Comparison of ENCODE assay signal across 9 cellular contexts in the genomic region with DNA sequence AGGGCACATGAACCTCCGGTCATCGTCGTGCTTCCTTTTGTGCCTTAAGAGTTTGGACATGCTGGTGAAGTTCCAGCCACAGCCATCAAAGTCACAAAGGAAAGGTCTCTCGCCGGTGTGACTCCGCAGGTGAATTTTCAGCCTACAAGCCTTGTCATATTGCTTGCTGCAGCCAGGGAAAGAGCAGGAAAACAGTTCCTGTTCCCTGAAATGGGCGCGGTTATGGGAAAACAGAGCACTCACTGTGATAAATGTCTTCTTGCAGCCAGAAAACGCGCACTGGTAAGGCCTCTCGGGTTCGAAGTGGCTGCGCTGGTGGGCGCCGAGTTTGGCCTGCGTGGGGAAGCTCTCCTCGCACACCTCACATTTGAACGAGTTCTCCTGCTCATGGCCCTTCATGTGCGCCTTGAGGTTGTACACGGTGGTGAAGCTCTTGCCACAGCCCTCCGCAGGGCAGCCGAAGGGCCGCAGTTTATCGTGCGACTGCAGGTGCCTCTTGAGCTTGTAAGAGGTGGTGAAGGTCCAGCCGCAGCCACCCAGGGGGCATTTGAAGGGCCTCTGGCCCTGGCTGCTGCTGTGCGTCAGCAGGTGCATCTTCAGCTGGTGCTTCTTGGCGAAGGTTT. TPM values are rescaled to one million over a fixed set of nuclear protein-coding genes. Genes with fewer than 3 reads are reported as not detected.
DNase-seq lines count a peak whose midpoint lies in the region; ATAC-seq, FAIRE-seq and TF ChIP-seq lines count a peak whose summit lies in the region.
"Not testable (repeated sequence)": the region's sequence is repeated elsewhere in the genome, so short reads cannot be mapped to it uniquely, and the experiment has no call there.
"Had no signal": no experiment of that assay in that cellular context is flagged by ENCODE, and none has a peak within 500 bp of the region (broad histone marks: within the 10 kb centered on the region; RNA-seq: fewer than 3 reads in every experiment).

No MANE protein-coding gene starts in this region.

- H3K4me3 Mint-ChIP-seq in IgD-negative memory B cell = peak overlapping the region in 3 of 4 donors; percentile 40 to 63 (median 45)
- peak overlapping the region; percentile 29 for H3K4me3 Mint-ChIP-seq in activated naive CD8-positive, alpha-beta T cell treated with anti-CD3 and anti-CD28 coated beads, Interleukin-2, amount 50 U/mL, for 24 hours
- peak overlapping the region; percentile 47 for H3K4me3 Mint-ChIP-seq in endodermal cell

- not testable (repeated sequence) for H3K36me3 ChIP-seq in RWPE2 (ENCODE audit: low read depth); endodermal cell (ENCODE audit: control insufficient read depth, insufficient read depth, low read length); keratinocyte (ENCODE audit: control insufficient read depth in 2 of 2, extremely low read depth in 1 of 2, insufficient read depth in 2 of 2, low read length in 2 of 2); rectal smooth muscle tissue (ENCODE audit: control insufficient read depth, insufficient read depth, low read length)

- not testable (repeated sequence) for TF ChIP-seq CTCF in RWPE2 (IDR thresholded peaks at IDR 0.05; ENCODE audit: poor library complexity, severe bottlenecking); endodermal cell (conservative IDR thresholded peaks at IDR 0.05); keratinocyte (optimal IDR thresholded peaks at IDR 0.05 in 1 of 3, IDR thresholded peaks at IDR 0.05 in 1 of 3, conservative IDR thresholded peaks at IDR 0.05 in 1 of 3; ENCODE audit: extremely low read depth in 1 of 3, insufficient read depth in 2 of 3, low read length in 3 of 3)

- not testable (repeated sequence) for H3K27me3 ChIP-seq in RWPE2 (ENCODE audit: insufficient read depth, poor library complexity, severe bottlenecking); endodermal cell (ENCODE audit: control insufficient read depth, insufficient read depth, low read length, poor library complexity, severe bottlenecking); keratinocyte (ENCODE audit: control insufficient read depth, extremely low read depth, insufficient read depth, low read length); rectal smooth muscle tissue (ENCODE audit: control insufficient read depth, insufficient read depth, low read length)

- not testable (repeated sequence) for ATAC-seq in RWPE2 (ENCODE audit: low read depth); activated naive CD8-positive, alpha-beta T cell treated with anti-CD3 and anti-CD28 coated beads, Interleukin-2, amount 50 U/mL, for 24 hours

- FAIRE-seq in keratinocyte (lab: Jason Lieb, UNC) = not testable (repeated sequence)
- FAIRE-seq in urothelium cell line (lab: Jason Lieb, UNC) = peak; percentile 9

- peak overlapping the region; percentile 60 for H3K4me2 ChIP-seq in keratinocyte (ENCODE audit: control insufficient read depth, extremely low read depth, insufficient read depth, low read depth, low read length)

- not testable (repeated sequence) for H3K79me2 ChIP-seq in keratinocyte (ENCODE audit: control insufficient read depth, insufficient read depth, low read length)

- H3K4me3 ChIP-seq in RWPE2 (ENCODE audit: severe bottlenecking) (peak overlapping the region; percentile 36), keratinocyte (ENCODE audit: control insufficient read depth in 2 of 3, extremely low read depth in 1 of 3, insufficient read depth in 2 of 3, low read depth in 1 of 3, low read length in 3 of 3) (peak overlapping the region; percentile 35 to 43 (median 42)), rectal smooth muscle tissue (ENCODE audit: low read length) (peak overlapping the region; percentile 59)
- not testable (repeated sequence) for H3K4me3 ChIP-seq in endodermal cell (ENCODE audit: low read length)

- not testable (repeated sequence) for H4K20me1 ChIP-seq in keratinocyte (ENCODE audit: control insufficient read depth, extremely low read depth, insufficient read depth, low read length)

- peaks cover 12 to 31% (median 20%) of the 10 kb centered on the region in 3 donors for H3K4me1 Mint-ChIP-seq in IgD-negative memory B cell
- H3K4me1 Mint-ChIP-seq in activated naive CD8-positive, alpha-beta T cell treated with anti-CD3 and anti-CD28 coated beads, Interleukin-2, amount 50 U/mL, for 24 hours = peaks cover 30% of the 10 kb centered on the region
- H3K4me1 Mint-ChIP-seq in endodermal cell = not testable (repeated sequence)

- dilution Hi-C loops in keratinocyte (cut with MboI; ENCODE audit: extremely low pct_ligation_motif_present, low sequenced_read_pairs) = not testable (repeated sequence)

- H3K9me3 ChIP-seq in RWPE2 (ENCODE audit: severe bottlenecking); endodermal cell (ENCODE audit: control insufficient read depth, low read length); keratinocyte (ENCODE audit: control insufficient read depth, low read depth, low read length): not testable (repeated sequence)

- H3K9me1 ChIP-seq in keratinocyte (ENCODE audit: control insufficient read depth, extremely low read depth, insufficient read depth, low read length) = not testable (repeated sequence)

- H3K27ac ChIP-seq in RWPE2 (ENCODE audit: poor library complexity, severe bottlenecking) (peak overlapping the region; percentile 39), keratinocyte (ENCODE audit: control insufficient read depth, insufficient read depth, low read length) (peak overlapping the region; percentile 43), rectal smooth muscle tissue (ENCODE audit: low read depth, low read length) (peak overlapping the region; percentile 82)
- H3K27ac ChIP-seq in endodermal cell (ENCODE audit: low read depth, low read length) = not testable (repeated sequence)

- H3K27me3 Mint-ChIP-seq in IgD-negative memory B cell; activated naive CD8-positive, alpha-beta T cell treated with anti-CD3 and anti-CD28 coated beads, Interleukin-2, amount 50 U/mL, for 24 hours; endodermal cell (ENCODE audit: insufficient read depth): not testable (repeated sequence)

- H3K36me3 Mint-ChIP-seq in IgD-negative memory B cell; activated naive CD8-positive, alpha-beta T cell treated with anti-CD3 and anti-CD28 coated beads, Interleukin-2, amount 50 U/mL, for 24 hours (ENCODE audit: low read depth); endodermal cell (ENCODE audit: low read depth): not testable (repeated sequence)

- H3K9ac ChIP-seq in endodermal cell (ENCODE audit: extremely low read depth, low read length, poor library complexity, severe bottlenecking); rectal smooth muscle tissue (ENCODE audit: low read length): not testable (repeated sequence)
- peak overlapping the region; percentile 68 for H3K9ac ChIP-seq in keratinocyte (ENCODE audit: control insufficient read depth, extremely low read depth, insufficient read depth, low read length)

- DNase-seq in DMS53 (lab: John Stamatoyannopoulos, UW) = peak; percentile 71
- not testable (repeated sequence) for DNase-seq in RWPE2 (ENCODE audit: low spot score); activated naive CD8-positive, alpha-beta T cell treated with anti-CD3 and anti-CD28 coated beads, Interleukin-2, amount 50 U/mL, for 24 hours; endodermal cell; keratinocyte (ENCODE audit: low read depth, low spot score); urothelium cell line (ENCODE audit: low spot score)

- H2AFZ ChIP-seq in keratinocyte (ENCODE audit: control insufficient read depth, low read length) = not testable (repeated sequence)

- 90 to 91% methylated on average over 5 to 28 of the region's 28 CpGs for WGBS in endodermal cell (ENCODE audit: insufficient coverage in 1 of 2, insufficient read length in 1 of 2), 2 experiments

- H3K9me3 Mint-ChIP-seq in IgD-negative memory B cell; activated naive CD8-positive, alpha-beta T cell treated with anti-CD3 and anti-CD28 coated beads, Interleukin-2, amount 50 U/mL, for 24 hours: not testable (repeated sequence)
- peaks cover 42% of the 10 kb centered on the region for H3K9me3 Mint-ChIP-seq in endodermal cell

- not testable (repeated sequence) for H3K4me1 ChIP-seq in RWPE2 (ENCODE audit: insufficient read depth, poor library complexity, severe bottlenecking); endodermal cell (ENCODE audit: control insufficient read depth, insufficient read depth, low read length); keratinocyte (ENCODE audit: control insufficient read depth, extremely low read depth, insufficient read depth, low read length); rectal smooth muscle tissue (ENCODE audit: control insufficient read depth, insufficient read depth, low read length)

- H3K27ac Mint-ChIP-seq in IgD-negative memory B cell = peak overlapping the region in 2 of 3 donors; percentile 35 to 56
- H3K27ac Mint-ChIP-seq in activated naive CD8-positive, alpha-beta T cell treated with anti-CD3 and anti-CD28 coated beads, Interleukin-2, amount 50 U/mL, for 24 hours; endodermal cell: not testable (repeated sequence)

RNA-seq across cellular contexts. Expression of gene ZXDA, which starts 1.2 kb away (rescaled TPM):
- 5.8 TPM for polyA plus RNA-seq in IgD-negative memory B cell
- 1 to 10 TPM in 1 of 2 donors, not detected in 1; 1.9 TPM for total RNA-seq in endodermal cell
- polyA plus RNA-seq in endodermal cell (2013, experiment 1 of 2) = 1.2 TPM
- polyA plus RNA-seq in endodermal cell (2013, experiment 2 of 2) = 1.1 TPM
- 1.1 to 1.5 TPM (median 1.2 TPM) in 3 replicates for polyA plus RNA-seq in keratinocyte
- polyA plus RNA-seq in keratinocyte (2011; ENCODE audit: low read depth) = 0.99 TPM
- 0.66 TPM in 2 replicates for polyA plus RNA-seq in keratinocyte (2011; cell fraction: cytosol; rRNA removed)
- 1.4 and 1.6 TPM in 2 replicates for polyA plus RNA-seq in keratinocyte (2011; cell fraction: nucleus; rRNA removed)
- 0.95 and 1.2 TPM in 2 replicates for polyA plus RNA-seq in keratinocyte (2012; ENCODE audit: low replicate concordance)
- polyA minus RNA-seq in keratinocyte = 3.0 to 4.5 TPM (median 4.2 TPM) in 3 replicates
- polyA minus RNA-seq in keratinocyte (2011; cell fraction: cytosol; rRNA and poly(A)+ RNA removed) = 4.2 TPM
- 3.6 and 5.7 TPM in 2 replicates for polyA minus RNA-seq in keratinocyte (2011; cell fraction: nucleus; rRNA and poly(A)+ RNA removed)
- polyA plus RNA-seq: neural cell had no signal
